ENCODE assay signal across 8 cellular contexts in the genomic region with DNA sequence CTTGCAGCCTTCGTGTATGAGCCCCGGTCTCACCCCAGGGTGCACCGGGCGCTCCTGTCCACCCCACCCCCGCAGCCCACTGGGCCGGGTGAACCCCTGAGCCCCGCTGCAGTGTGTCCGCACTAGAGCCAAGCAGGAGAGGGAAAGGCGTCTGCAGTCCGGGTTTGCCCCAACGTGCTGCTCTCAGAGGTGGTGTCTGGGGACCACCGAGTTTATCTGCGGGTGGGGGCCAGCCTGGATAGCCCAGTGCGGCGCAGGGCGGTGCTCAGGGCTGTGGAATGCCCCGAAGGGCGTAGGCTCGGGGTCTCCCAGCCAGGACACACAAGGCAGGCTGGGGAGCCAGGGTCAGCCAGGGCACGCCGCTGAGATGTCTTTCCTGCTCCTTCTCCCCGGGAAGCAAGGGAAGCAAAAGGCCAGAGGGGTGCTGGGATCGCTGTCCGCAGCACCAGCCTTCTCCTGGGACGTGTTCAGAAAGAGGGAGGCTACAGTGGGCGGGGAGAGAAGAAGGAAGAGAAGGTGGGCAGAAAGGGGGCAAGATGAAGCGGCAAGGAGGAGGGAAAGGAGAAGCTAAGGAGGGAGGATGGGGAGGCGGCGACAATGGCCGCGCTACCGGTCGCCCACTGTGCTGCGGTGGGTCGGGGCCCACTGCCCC. TPM values are rescaled to one million over a fixed set of nuclear protein-coding genes. Genes with fewer than 3 reads are reported as not detected.
DNase-seq lines count a peak whose midpoint lies in the region; ATAC-seq and TF ChIP-seq lines count a peak whose summit lies in the region.

No MANE protein-coding gene starts in this region.

- DNase-seq in ACHN (peak; percentile 36), HFF-Myc (ENCODE audit: extremely low read depth, low read depth) (no peak), caudate nucleus (lab: John Stamatoyannopoulos, UW) (no peak), lower leg skin (ENCODE audit: low spot score in 2 of 2) (no peak), type B pancreatic cell (ENCODE audit: extremely low spot score, unreplicated experiment) (no peak)
- DNase-seq in stimulated activated CD4-positive, alpha-beta T cell treated with anti-CD3 and anti-CD28 coated beads, Interleukin-4, amount 100 ng/mL, for 24 hours = no peak

- intact Hi-C loops in lower leg skin (cut with DNase I; ENCODE audit: low total_unique reads) = no loop called here

- H3K4me1 Mint-ChIP-seq in type B pancreatic cell (ENCODE audit: unreplicated experiment) = peaks cover 27% of the 10 kb centered on the region

- WGBS in lower leg skin, 2 donors = 24 to 34% methylated on average over 35 of the region's 35 CpGs

- no peak for TF ChIP-seq POLR2A in lower leg skin (IDR thresholded peaks at IDR 0.05)

- peak overlapping the region; percentile 10 for H3K4me3 ChIP-seq in HFF-Myc (replicated peaks; ENCODE audit: low read depth, low read length)
- H3K4me3 ChIP-seq in lower leg skin (ENCODE audit: low read depth, poor library complexity, severe bottlenecking) = peak overlapping the region; percentile 30

- H3K27ac Mint-ChIP-seq in type B pancreatic cell = peak overlapping the region; percentile 81

- peak overlapping the region; percentile 89 for H3K4me3 Mint-ChIP-seq in type B pancreatic cell

- no peaks in the 10 kb centered on the region for H3K9me3 Mint-ChIP-seq in type B pancreatic cell

- in situ Hi-C loops in ACHN (cut with HindIII; ENCODE audit: low pct_ligation_motif_present, low pct_unique_long_range_greater_than_20kb, low sequenced_read_pairs) = no loop called here

- peaks cover 32% of the 10 kb centered on the region for H3K27me3 Mint-ChIP-seq in type B pancreatic cell

- ATAC-seq in HG03108 (IDR thresholded peaks at IDR 0.05; ENCODE audit: unreplicated experiment) (no peak), GM18511 (IDR thresholded peaks at IDR 0.05; ENCODE audit: unreplicated experiment) (no peak)

- H3K27ac ChIP-seq in caudate nucleus (ENCODE audit: low read depth, low read length) = peak overlapping the region; percentile 75

- H3K36me3 Mint-ChIP-seq in type B pancreatic cell = no peaks in the 10 kb centered on the region

- TF ChIP-seq CTCF in HFF-Myc (IDR thresholded peaks at IDR 0.05; ENCODE audit: low read depth, low read length, missing control alignments) (no peak), lower leg skin (IDR thresholded peaks at IDR 0.05) (no peak), type B pancreatic cell (conservative IDR thresholded peaks at IDR 0.05) (no peak)

RNA-seq across cellular contexts. Expression of a gene that starts 56.6 kb away (rescaled TPM):
- 10 to 100 TPM; 17.7 to 27.1 (median 23.4) TPM for total RNA-seq in lower leg skin
- total RNA-seq in type B pancreatic cell (ENCODE audit: low replicate concordance) = 0.40 TPM in 1 of 2 replicates, not detected in the other

Comparison
In these comparisons a context has a peak if more than half of its experiments do, and no peak if none do; other contexts are left out.
1. RNA of a gene that starts 56.6 kb away (total RNA-seq): 17.7 to 27.1 TPM in lower leg skin; 0.40 TPM in type B pancreatic cell; every median in the first group is over 10 times any median in the second.